Comparison of ENCODE assay signal across 19 cellular contexts in genomic region chr12:55057466-55057865, GRCh38. TPM values are rescaled to one million over a fixed set of nuclear protein-coding genes. Genes with fewer than 3 reads are reported as not detected.
DNase-seq lines count a peak whose midpoint lies in the region; FAIRE-seq and TF ChIP-seq lines count a peak whose summit lies in the region.
"Had no signal": no experiment of that assay in that cellular context is flagged by ENCODE, and none has a peak within 500 bp of the region (broad histone marks: within the 10 kb centered on the region; RNA-seq: fewer than 3 reads in every experiment).

No MANE protein-coding gene starts in this region.

- no peak overlapping the region for H2BK120ac ChIP-seq in H9 (ENCODE audit: low read depth, low read length, poor library complexity, severe bottlenecking)

- peak; percentile 20 for DNase-seq in COLO668 (lab: John Stamatoyannopoulos, UW; ENCODE audit: unreplicated experiment)
- DNase-seq in G401 (ENCODE audit: low spot score): peak; percentile 12
- DNase-seq in NCI-H524 treated with DMSO at 0.1 percent for 48 hours (lab: John Stamatoyannopoulos, UW): peak; percentile 88
- peak; percentile 30 for DNase-seq in endothelial cell (ENCODE audit: low spot score)
- DNase-seq in DMS114 treated with DMSO at 0.1 percent for 48 hours (lab: John Stamatoyannopoulos, UW; ENCODE audit: unreplicated experiment): no peak
- no peak for DNase-seq in cerebellum (ENCODE audit: low spot score)
- no peak for DNase-seq in H9
- no peak for DNase-seq in H54 (ENCODE audit: insufficient read length, low spot score)
- DNase-seq: activated CD8-positive, alpha-beta T cell treated with anti-CD3 and anti-CD28 coated beads for 36 hours; hippocampal formation; NCI-H526; nucleus accumbens; RPMI8226; stimulated activated CD4-positive, alpha-beta T cell treated with anti-CD3 and anti-CD28 coated beads, Interleukin-4, amount 100 ng/mL, for 1 hour; substantia nigra had no signal

- H4K8ac ChIP-seq in H9 (replicated peaks; ENCODE audit: insufficient read length, low read depth, low read length): no peak overlapping the region

- H4K20me1 ChIP-seq in H9 (ENCODE audit: control insufficient read depth, insufficient read depth, insufficient read length): no peaks in the 10 kb centered on the region

- H2BK15ac ChIP-seq in H9 (ENCODE audit: low read depth, low read length): no peak overlapping the region; the same call in 1 of the 2 replicates

- H3K14ac ChIP-seq in H9 (ENCODE audit: insufficient read depth, low read length): no peak overlapping the region

- H2AFZ ChIP-seq in H9 (ENCODE audit: low read length): no peak overlapping the region

- no peak overlapping the region for H2BK12ac ChIP-seq in H9 (ENCODE audit: insufficient read length, low read depth, low read length)

- no CpG with 5 or more reads among the region's 4 CpGs for WGBS in H9 (ENCODE audit: extremely low coverage, insufficient read length, low lambda C conversion rate)

- H3K18ac ChIP-seq in H9 (ENCODE audit: insufficient read length, low read depth, low read length): no peak overlapping the region

- H2BK20ac ChIP-seq in H9 (ENCODE audit: low read depth, low read length, poor library complexity, severe bottlenecking): no peak overlapping the region

- H3K9ac ChIP-seq in H9 (ENCODE audit: extremely low read depth, insufficient read length, low read length): no peak overlapping the region

- no peaks in the 10 kb centered on the region for H3K9me3 Mint-ChIP-seq in endothelial cell (ENCODE audit: unreplicated experiment)
- H3K9me3 Mint-ChIP-seq in H9: no peaks in the 10 kb centered on the region
- H3K9me3 Mint-ChIP-seq: activated CD8-positive, alpha-beta T cell treated with anti-CD3 and anti-CD28 coated beads for 36 hours; mesothelial cell of epicardium had no signal

- no peak overlapping the region for H4K5ac ChIP-seq in H9 (ENCODE audit: insufficient read length, low read depth, low read length)

- H3K27me3 ChIP-seq in H9 (ENCODE audit: insufficient read depth, low read length): no peaks in the 10 kb centered on the region

- no peak overlapping the region for H3K27ac ChIP-seq in H9 (ENCODE audit: insufficient read length, low read depth, low read length)

- H3K79me1 ChIP-seq in H9 (ENCODE audit: insufficient read depth, low read depth, low read length, poor library complexity, severe bottlenecking): no peaks in the 10 kb centered on the region

- no peaks in the 10 kb centered on the region for H3K23me2 ChIP-seq in H9 (ENCODE audit: insufficient read length, low read depth, low read length, poor library complexity, severe bottlenecking)

- H3K23ac ChIP-seq in H9 (ENCODE audit: insufficient read length, low read depth, low read length): no peak overlapping the region

- TF ChIP-seq POLR2A in H54 (IDR thresholded peaks at IDR 0.05; ENCODE audit: low read depth, low read length): no peak

- H3K79me2 ChIP-seq in H9 (ENCODE audit: insufficient read depth, low read length): no peaks in the 10 kb centered on the region

- H3K36me3 Mint-ChIP-seq in endothelial cell (ENCODE audit: low read depth, unreplicated experiment) (no peaks in the 10 kb centered on the region), H9 (ENCODE audit: insufficient read depth in 1 of 3, low read depth in 3 of 3) (no peaks in the 10 kb centered on the region)
- H3K36me3 Mint-ChIP-seq: mesothelial cell of epicardium had no signal

- H3K4me1 Mint-ChIP-seq in endothelial cell (ENCODE audit: unreplicated experiment) (peaks cover 6% of the 10 kb centered on the region), H9 (peaks cover 24 to 25% of the 10 kb centered on the region in 2 experiments)

- no peak overlapping the region for H2AK5ac ChIP-seq in H9 (ENCODE audit: insufficient read length, low read length)

- H4K91ac ChIP-seq in H9 (ENCODE audit: insufficient read length, low read depth, low read length): no peak overlapping the region

- no peak overlapping the region for H3K4me2 ChIP-seq in H9 (ENCODE audit: insufficient read depth, insufficient read length, low read length)

- H3K4me1 ChIP-seq in H9 (ENCODE audit: insufficient read depth, low read length): peaks cover 7% of the 10 kb centered on the region; the same call in 1 of the 2 replicates

- no peak overlapping the region for H3T11ph ChIP-seq in H9 (ENCODE audit: low read length)

- in situ Hi-C loops in G401 (cut with HindIII; ENCODE audit: low sequenced_read_pairs): no loop called here

- H3K4me3 Mint-ChIP-seq in endothelial cell (ENCODE audit: unreplicated experiment) (no peak overlapping the region), H9 (no peak overlapping the region)
- H3K4me3 Mint-ChIP-seq: activated CD8-positive, alpha-beta T cell treated with anti-CD3 and anti-CD28 coated beads for 36 hours; mesothelial cell of epicardium had no signal

- no peak for TF ChIP-seq CTCF in endothelial cell (IDR thresholded peaks at IDR 0.05; ENCODE audit: unreplicated experiment)
- TF ChIP-seq CTCF in H9 (conservative IDR thresholded peaks at IDR 0.05): no peak

- FAIRE-seq in H54 (lab: Jason Lieb, UNC): no peak
- FAIRE-seq: bronchial epithelial cell had no signal

- no peak overlapping the region for H2BK5ac ChIP-seq in H9 (ENCODE audit: insufficient read length, low read length)

- H3K4ac ChIP-seq in H9 (ENCODE audit: low read depth, low read length): no peak overlapping the region

- H3K27me3 Mint-ChIP-seq in endothelial cell (ENCODE audit: unreplicated experiment): no peaks in the 10 kb centered on the region
- peaks cover 2% of the 10 kb centered on the region; the same call in 1 of the 2 replicates for H3K27me3 Mint-ChIP-seq in H9 (ENCODE audit: low read depth)

- no peaks in the 10 kb centered on the region for H3K9me3 ChIP-seq in H9 (ENCODE audit: control insufficient read depth, low read depth, low read length)

- H3K27ac Mint-ChIP-seq in endothelial cell (ENCODE audit: unreplicated experiment): peak overlapping the region; percentile 84
- H3K27ac Mint-ChIP-seq in H9: no peak overlapping the region
- H3K27ac Mint-ChIP-seq: activated CD8-positive, alpha-beta T cell treated with anti-CD3 and anti-CD28 coated beads for 36 hours; mesothelial cell of epicardium had no signal

- H3K56ac ChIP-seq in H9 (ENCODE audit: insufficient read length, low read depth, low read length): no peak overlapping the region

RNA-seq across cellular contexts. Expression of gene NEUROD4, which starts 37.7 kb away (rescaled TPM):
- not detected in 2 replicates for total RNA-seq in G401 (2014; rRNA removed; shearing (Covaris generic))
- total RNA-seq in endothelial cell (ENCODE audit: unreplicated experiment): not detected
- 9.9 TPM for total RNA-seq in cerebellum
- total RNA-seq in H9 (2021): not detected in 2 replicates
- total RNA-seq: activated CD8-positive, alpha-beta T cell treated with anti-CD3 and anti-CD28 coated beads for 36 hours; bronchial epithelial cell; kidney epithelial cell; mesothelial cell of epicardium; T-helper 1 cell treated with Interleukin-12 subunit alpha and Interleukin-12 subunit beta and Interleukin-4 antibody, amounts not matched to agents 30 ng/mL and 1 ng/mL, for 36 hours had no signal

Comparison
In these comparisons a context has a peak if more than half of its experiments do, and no peak if none do; other contexts are left out.
1. DNase-seq: peak in COLO668 (single experiment), G401 (single experiment), NCI-H524 treated with DMSO at 0.1 percent for 48 hours (single experiment) and endothelial cell (single experiment); none in DMS114 treated with DMSO at 0.1 percent for 48 hours (single experiment), cerebellum (single experiment), H9 (single experiment) and H54 (single experiment).
2. RNA of gene NEUROD4, which starts 37.7 kb away (total RNA-seq): 9.9 TPM in cerebellum (single experiment); not detected in endothelial cell (single experiment), not detected in G401 and not detected in H9; every median in the first group is over 10 times any median in the second.